Comparison of ENCODE assay signal across 30 cellular contexts in genomic region chr5:8719797-8720196, GRCh38.
"Had no signal": no experiment of that assay in that cellular context is flagged by ENCODE, and none has a peak within 500 bp of the region (broad histone marks: within the 10 kb centered on the region; RNA-seq: fewer than 3 reads in every experiment).

No MANE protein-coding gene starts in this region.

- ATAC-seq: activated CD4-positive, alpha-beta T cell treated with anti-CD3 and anti-CD28 coated beads for 36 hours; activated CD4-positive, CD25-positive, alpha-beta regulatory T cell treated with anti-CD3 and anti-CD28 coated beads, Interleukin-2, amount 50 U/mL, for 24 hours; activated CD8-positive, alpha-beta memory T cell treated with anti-CD3 and anti-CD28 coated beads, Interleukin-2, amount 10 ng/mL, durations not matched to agents 7 days and 5 days; activated CD8-positive, alpha-beta T cell treated with anti-CD3 and anti-CD28 coated beads, Interleukin-2, amount 10 ng/mL, durations not matched to agents 7 days and 5 days; activated naive CD8-positive, alpha-beta T cell treated with anti-CD3 and anti-CD28 coated beads, Interleukin-2, amount 50 U/mL, for 24 hours; WTC11 had no signal

- H3K4me1 ChIP-seq: ascending aorta, breast epithelium had no signal

- H3K4me3 ChIP-seq: ascending aorta, breast epithelium had no signal

- H3K27me3 ChIP-seq: ascending aorta, breast epithelium had no signal

- DNase-seq: activated CD4-positive, alpha-beta memory T cell treated with anti-CD3 and anti-CD28 coated beads, Interleukin-2, amount 10 ng/mL, durations not matched to agents 7 days and 5 days; activated CD4-positive, alpha-beta T cell treated with anti-CD3 and anti-CD28 coated beads for 1 hour; activated CD4-positive, alpha-beta T cell treated with anti-CD3 and anti-CD28 coated beads for 36 hours; activated CD4-positive, alpha-beta T cell treated with anti-CD3 and anti-CD28 coated beads for 48 hours; activated CD4-positive, alpha-beta T cell treated with anti-CD3 and anti-CD28 coated beads, Interleukin-2, amount 10 ng/mL, durations not matched to agents 7 days and 5 days; activated CD4-positive, alpha-beta T cell treated with anti-CD3 and anti-CD28 coated beads, Interleukin-2, amount 50 U/mL, for 48 hours; activated CD4-positive, CD25-positive, alpha-beta regulatory T cell; activated CD8-positive, alpha-beta memory T cell treated with anti-CD3 and anti-CD28 coated beads for 24 hours; activated CD8-positive, alpha-beta memory T cell treated with anti-CD3 and anti-CD28 coated beads, Interleukin-2, amount 10 ng/mL, durations not matched to agents 7 days and 5 days; activated CD8-positive, alpha-beta memory T cell treated with anti-CD3 and anti-CD28 coated beads, Interleukin-2, amount 50 U/mL, for 48 hours; activated CD8-positive, alpha-beta T cell treated with anti-CD3 and anti-CD28 coated beads, Interleukin-2, amount 10 ng/mL, durations not matched to agents 7 days and 5 days; activated effector memory CD4-positive, alpha-beta T cell treated with Interleukin-2 at 50 U/mL for 16 hours; activated gamma-delta T cell; activated naive CD4-positive, alpha-beta T cell treated with anti-CD3 and anti-CD28 coated beads, Interleukin-2, amount 10 ng/mL, durations not matched to agents 7 days and 5 days; activated naive CD4-positive, alpha-beta T cell treated with Interleukin-2 at 50 U/mL for 16 hours; activated naive CD8-positive, alpha-beta T cell treated with anti-CD3 and anti-CD28 coated beads, Interleukin-2, amount 10 ng/mL, durations not matched to agents 7 days and 5 days; activated naive CD8-positive, alpha-beta T cell treated with anti-CD3 and anti-CD28 coated beads, Interleukin-2, amount 50 U/mL, for 24 hours; activated T-cell treated with anti-CD3 and anti-CD28 coated beads, Interleukin-2, amount 50 U/mL, for 24 hours; activated T-cell treated with anti-CD3 and anti-CD28 coated beads, Interleukin-2, amount 50 U/mL, for 48 hours; amygdala; anterior cingulate cortex; central memory CD4-positive, alpha-beta T cell; T-helper 1 cell; T-helper 2 cell; T-helper 9 cell; WERI-Rb-1 had no signal

- H3K36me3 ChIP-seq: ascending aorta, breast epithelium, WERI-Rb-1 had no signal

- H3K9me3 ChIP-seq: ascending aorta, breast epithelium had no signal

- H3K27ac ChIP-seq: ascending aorta, breast epithelium, WERI-Rb-1 had no signal
